In genomic region chr5:178463321-178464155, GRCh38 we compare ENCODE assay signal across 17 cellular contexts.
"Had no signal": no experiment of that assay in that cellular context is flagged by ENCODE, and none has a peak within 500 bp of the region (broad histone marks: within the 10 kb centered on the region; RNA-seq: fewer than 3 reads in every experiment).

No MANE protein-coding gene starts in this region.

- ATAC-seq: activated CD8-positive, alpha-beta T cell treated with anti-CD3 and anti-CD28 coated beads for 36 hours; activated T-cell treated with anti-CD3 and anti-CD28 coated beads, Interleukin-2, amount 50 U/mL, for 72 hours; body of pancreas; gastroesophageal sphincter; heart right ventricle; left ventricle myocardium superior; mucosa of descending colon; SK-N-SH treated with all-trans-retinoic acid at 6 μM for 48 hours; stimulated activated naive B cell treated with anti-CD40 and anti-IgM and Interleukin-4, amounts not matched to agents 10 μg/mL and 1 μg/mL and 100 μg/mL, for 72 hours; T-cell had no signal

- H3K36me3 Mint-ChIP-seq: activated naive CD8-positive, alpha-beta T cell; naive B cell; stimulated activated naive B cell treated with anti-CD40 and anti-IgM and Interleukin-4, amounts not matched to agents 10 μg/mL and 1 μg/mL and 100 μg/mL, for 72 hours; T-cell had no signal

- H3K27ac Mint-ChIP-seq: activated CD4-positive, alpha-beta T cell treated with anti-CD3 and anti-CD28 coated beads, Interleukin-2, amount 10 ng/mL, durations not matched to agents 24 days and 14 days; activated CD8-positive, alpha-beta T cell treated with anti-CD3 and anti-CD28 coated beads for 36 hours; activated naive CD8-positive, alpha-beta T cell; activated T-cell treated with anti-CD3 and anti-CD28 coated beads, Interleukin-2, amount 50 U/mL, for 72 hours; naive B cell; stimulated activated naive B cell treated with anti-CD40 and anti-IgM and Interleukin-4, amounts not matched to agents 10 μg/mL and 1 μg/mL and 100 μg/mL, for 72 hours; T-cell had no signal

- H3K36me3 ChIP-seq: gastroesophageal sphincter, heart right ventricle had no signal

- H3K4me1 Mint-ChIP-seq: activated CD4-positive, alpha-beta T cell treated with anti-CD3 and anti-CD28 coated beads, Interleukin-2, amount 10 ng/mL, durations not matched to agents 24 days and 14 days; T-cell had no signal

- H3K4me3 Mint-ChIP-seq: activated CD4-positive, alpha-beta T cell treated with anti-CD3 and anti-CD28 coated beads, Interleukin-2, amount 10 ng/mL, durations not matched to agents 24 days and 14 days; activated CD8-positive, alpha-beta T cell treated with anti-CD3 and anti-CD28 coated beads for 36 hours; activated naive CD8-positive, alpha-beta T cell; activated T-cell treated with anti-CD3 and anti-CD28 coated beads, Interleukin-2, amount 50 U/mL, for 72 hours; naive B cell; stimulated activated naive B cell treated with anti-CD40 and anti-IgM and Interleukin-4, amounts not matched to agents 10 μg/mL and 1 μg/mL and 100 μg/mL, for 72 hours; T-cell had no signal

- H3K27ac ChIP-seq: body of pancreas, gastroesophageal sphincter, heart right ventricle had no signal

- H3K27me3 Mint-ChIP-seq: activated CD8-positive, alpha-beta T cell treated with anti-CD3 and anti-CD28 coated beads for 36 hours; activated naive CD8-positive, alpha-beta T cell had no signal

- H3K9me3 Mint-ChIP-seq: activated CD4-positive, alpha-beta T cell treated with anti-CD3 and anti-CD28 coated beads, Interleukin-2, amount 10 ng/mL, durations not matched to agents 24 days and 14 days; activated CD8-positive, alpha-beta T cell treated with anti-CD3 and anti-CD28 coated beads for 36 hours; activated T-cell treated with anti-CD3 and anti-CD28 coated beads, Interleukin-2, amount 50 U/mL, for 72 hours; naive B cell; stimulated activated naive B cell treated with anti-CD40 and anti-IgM and Interleukin-4, amounts not matched to agents 10 μg/mL and 1 μg/mL and 100 μg/mL, for 72 hours; T-cell had no signal

- H3K9me3 ChIP-seq: body of pancreas, gastroesophageal sphincter, heart right ventricle, mucosa of descending colon had no signal

- DNase-seq: activated CD4-positive, alpha-beta T cell treated with anti-CD3 and anti-CD28 coated beads, Interleukin-2, amount 10 ng/mL, durations not matched to agents 24 days and 14 days; activated CD8-positive, alpha-beta T cell treated with anti-CD3 and anti-CD28 coated beads for 36 hours; activated gamma-delta T cell treated with Interleukin-2 at 50 U/mL for 16 hours; activated T-cell treated with anti-CD3 and anti-CD28 coated beads, Interleukin-2, amount 50 U/mL, for 72 hours; amygdala; body of pancreas; caudate nucleus; heart right ventricle; left ventricle myocardium superior; mucosa of descending colon; naive B cell; posterior cingulate gyrus; stimulated activated naive B cell treated with anti-CD40 and anti-IgM and Interleukin-4, amounts not matched to agents 10 μg/mL and 1 μg/mL and 100 μg/mL, for 72 hours; T-cell had no signal

- H3K4me1 ChIP-seq: body of pancreas had no signal

- H3K4me3 ChIP-seq: body of pancreas, gastroesophageal sphincter, heart right ventricle, mucosa of descending colon had no signal

- H3K27me3 ChIP-seq: body of pancreas, gastroesophageal sphincter, heart right ventricle had no signal
